ENCODE assay signal across 14 cellular contexts in the genomic region with DNA sequence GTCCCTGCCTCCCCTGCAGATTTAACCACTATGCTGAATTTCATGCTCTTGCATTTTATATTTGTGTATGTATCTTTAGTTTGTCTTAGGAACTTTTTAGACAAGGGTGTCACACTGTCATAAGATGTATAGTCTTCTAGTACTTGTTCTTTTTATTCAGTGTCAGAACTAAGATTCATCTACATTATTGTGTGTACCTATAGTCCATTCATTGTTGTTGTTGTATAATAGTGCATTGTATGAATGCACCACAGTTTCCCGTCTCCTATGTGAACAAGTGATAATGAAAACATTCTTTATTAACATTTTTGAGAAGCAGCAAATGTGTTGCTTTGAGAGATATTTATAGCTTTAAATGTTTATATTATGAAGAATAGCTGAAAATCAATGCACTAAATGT.
"Had no signal": no experiment of that assay in that cellular context is flagged by ENCODE, and none has a peak within 500 bp of the region (broad histone marks: within the 10 kb centered on the region; RNA-seq: fewer than 3 reads in every experiment).

No MANE protein-coding gene starts in this region.

- H3K9me3 ChIP-seq: esophagus squamous epithelium, neutrophil, transverse colon had no signal

- ATAC-seq: left cardiac atrium, right cardiac atrium had no signal

- H3K27ac ChIP-seq: esophagus squamous epithelium, neutrophil, transverse colon, WERI-Rb-1 had no signal

- DNase-seq: activated CD4-positive, alpha-beta T cell treated with anti-CD3 and anti-CD28 coated beads, Interleukin-2, amount 50 U/mL, for 48 hours; activated naive CD4-positive, alpha-beta T cell; aorta; esophagus squamous epithelium; foreskin fibroblast; left cardiac atrium; midbrain; right cardiac atrium; SIG-M5; small intestine; transverse colon; WERI-Rb-1 had no signal

- H3K27me3 ChIP-seq: esophagus squamous epithelium, neutrophil, transverse colon had no signal

- H3K4me1 ChIP-seq: esophagus squamous epithelium had no signal

- H3K4me3 ChIP-seq: esophagus squamous epithelium, lung, transverse colon had no signal
